ENCODE assay signal across 9 cellular contexts in the genomic region with DNA sequence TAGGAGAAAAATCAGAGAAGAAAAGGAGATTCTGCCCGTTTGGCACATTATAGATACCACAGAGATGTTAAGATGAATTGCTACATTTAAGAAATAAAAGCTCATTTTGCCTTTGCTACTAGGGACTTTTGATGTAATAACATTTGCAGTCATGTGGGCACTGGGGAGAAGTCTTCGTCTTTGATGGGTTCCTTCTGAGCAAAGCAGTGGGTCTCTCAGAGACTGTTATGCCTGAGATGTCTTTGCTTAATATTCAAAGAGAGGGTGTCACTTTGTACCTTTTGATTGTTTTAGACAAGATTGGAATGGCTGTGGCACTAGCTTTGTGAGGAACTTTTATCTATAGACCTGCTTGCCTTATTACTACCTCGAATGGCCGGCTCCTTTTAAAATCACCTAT. TPM values are rescaled to one million over a fixed set of nuclear protein-coding genes. Genes with fewer than 3 reads are reported as not detected.
DNase-seq lines count a peak whose midpoint lies in the region; ATAC-seq, FAIRE-seq and TF ChIP-seq lines count a peak whose summit lies in the region.
"Had no signal": no experiment of that assay in that cellular context is flagged by ENCODE, and none has a peak within 500 bp of the region (broad histone marks: within the 10 kb centered on the region; RNA-seq: fewer than 3 reads in every experiment).

No MANE protein-coding gene starts in this region.

- peaks cover 81% of the 10 kb centered on the region for H3K4me1 Mint-ChIP-seq in activated naive CD4-positive, alpha-beta T cell treated with anti-CD3 and anti-CD28 coated beads for 36 hours (ENCODE audit: low read depth)

- CTCF ChIA-PET in activated naive CD4-positive, alpha-beta T cell treated with anti-CD3 and anti-CD28 coated beads for 36 hours (lab: Charles Lee): interaction anchor here (0.6 to 4.6 kb wide), 11 partner anchors 9 to 150 kb away, joined by 3 to 22 read pairs (median 4); no protein-coding TSS in a partner anchor
- CTCF ChIA-PET in GM12878 (lab: Yijun Ruan, JAX): interaction anchor here (0.8 to 2.5 kb wide), 11 partner anchors 11 to 223 kb away, joined by 3 to 17 read pairs (median 4); partner anchors contain the start of genes NAIF1 and SLC25A25

- 38% methylated on average over 4 of the region's 4 CpGs for WGBS in GM12878 (ENCODE audit: insufficient coverage, insufficient replicate concordance, low lambda C conversion rate, missing lambda C conversion rate)
- 58 to 64% methylated on average over 4 of the region's 4 CpGs for WGBS in tibial nerve, 2 donors

- TF ChIP-seq EP300 in GM12878 (IDR thresholded peaks at IDR 0.05; ENCODE audit: borderline replicate concordance in 1 of 2, control insufficient read depth in 1 of 2, low read depth in 2 of 2, low read length in 2 of 2): no peak
- TF ChIP-seq EP300 in tibial nerve (IDR thresholded peaks at IDR 0.05): no peak

- H3K4me3 ChIP-seq in GM12878 (no peak overlapping the region), mucosa of stomach (ENCODE audit: low read length) (no peak overlapping the region), tibial nerve (no peak overlapping the region)

- H3K79me2 ChIP-seq in GM12878 (ENCODE audit: control insufficient read depth, insufficient read depth, low read length): peaks cover 32% of the 10 kb centered on the region

- peak overlapping the region; percentile 10; the same call in 1 of the 2 replicates for H3K27ac ChIP-seq in GM12878 (ENCODE audit: control insufficient read depth, insufficient read depth)
- H3K27ac ChIP-seq in tibial nerve: peak overlapping the region; percentile 47 to 99 (median 88)

- H3K4me1 ChIP-seq in GM12878 (ENCODE audit: control insufficient read depth, insufficient read depth, low read length) (peaks cover 25% of the 10 kb centered on the region), mucosa of stomach (ENCODE audit: control insufficient read depth, insufficient read depth, low read length) (peaks cover 48% of the 10 kb centered on the region), tibial nerve (peaks cover 0 to 81% (median 64%) of the 10 kb centered on the region in 4 donors)

- no peaks in the 10 kb centered on the region for H3K27me3 Mint-ChIP-seq in activated naive CD4-positive, alpha-beta T cell treated with anti-CD3 and anti-CD28 coated beads for 36 hours (ENCODE audit: low read depth)

- no peak for DNase-seq in activated naive CD4-positive, alpha-beta T cell treated with anti-CD3 and anti-CD28 coated beads for 36 hours
- no peak for DNase-seq in activated naive CD4-positive, alpha-beta T cell treated with anti-CD3 and anti-CD28 coated beads, Interleukin-2, amount 50 U/mL, for 16 hours
- DNase-seq in GM12878 (ENCODE audit: low read depth, low spot score): no peak
- no peak for DNase-seq in tibial nerve (ENCODE audit: low spot score in 2 of 2)
- no peak for DNase-seq in HT-29 (ENCODE audit: low spot score)
- DNase-seq in SW480 (ENCODE audit: low spot score): no peak
- DNase-seq: C1 segment of cervical spinal cord had no signal

- H3K36me3 ChIP-seq in GM12878 (ENCODE audit: control insufficient read depth in 2 of 2, insufficient read depth in 2 of 2, low read length in 1 of 2) (peaks cover 10% of the 10 kb centered on the region in 2 experiments; a peak in 3 of 4 replicates), mucosa of stomach (ENCODE audit: control insufficient read depth, insufficient read depth, low read length) (no peaks in the 10 kb centered on the region), tibial nerve (no peaks in the 10 kb centered on the region)

- in situ Hi-C loops in GM12878 (cut with MboI): no loop called here

- FAIRE-seq in GM12878 (lab: Jason Lieb, UNC): no peak

- no peak overlapping the region for H2AFZ ChIP-seq in GM12878 (ENCODE audit: control insufficient read depth, low read depth, low read length)

- peaks cover 2% of the 10 kb centered on the region for H3K36me3 Mint-ChIP-seq in activated naive CD4-positive, alpha-beta T cell treated with anti-CD3 and anti-CD28 coated beads for 36 hours (ENCODE audit: low read depth)

- no peak for TF ChIP-seq POLR2A in GM12878 (IDR thresholded peaks at IDR 0.05; ENCODE audit: low read depth, low read length)
- TF ChIP-seq POLR2A in tibial nerve (IDR thresholded peaks at IDR 0.05): no peak

- no peaks in the 10 kb centered on the region for H3K27me3 ChIP-seq in GM12878 (replicated peaks in 1 of 2; ENCODE audit: control insufficient read depth in 2 of 2, insufficient read depth in 2 of 2, low read length in 1 of 2)
- H3K27me3 ChIP-seq in mucosa of stomach (ENCODE audit: control insufficient read depth, insufficient read depth, low read length): no peaks in the 10 kb centered on the region
- H3K27me3 ChIP-seq in tibial nerve: no peaks in the 10 kb centered on the region

- H3K9me3 ChIP-seq in GM12878 (replicated peaks; ENCODE audit: control insufficient read depth, insufficient read depth, low read length): no peaks in the 10 kb centered on the region
- H3K9me3 ChIP-seq in mucosa of stomach (ENCODE audit: control insufficient read depth, low read length): no peaks in the 10 kb centered on the region
- H3K9me3 ChIP-seq in tibial nerve: no peaks in the 10 kb centered on the region

- SMC1A ChIA-PET in GM12878 (lab: Charles Lee; ENCODE audit: uncharacterized antibody, unreplicated experiment): interaction anchor here (0.6 to 3.5 kb wide), 6 partner anchors 12 to 138 kb away, joined by 3 to 21 read pairs (median 8); no protein-coding TSS in a partner anchor

- H3K9ac ChIP-seq in GM12878 (ENCODE audit: control insufficient read depth, insufficient read depth, low read length): no peak overlapping the region
- peak overlapping the region; percentile 37 for H3K9ac ChIP-seq in mucosa of stomach (ENCODE audit: low read length)

- peaks cover 3% of the 10 kb centered on the region; the same call in 1 of the 2 replicates for H4K20me1 ChIP-seq in GM12878 (ENCODE audit: control insufficient read depth, insufficient read depth)

- POLR2A ChIA-PET in GM12878 (lab: Charles Lee): interaction anchor here (0.9 to 2.7 kb wide), 7 partner anchors 13 to 183 kb away, joined by 3 to 12 read pairs (median 4); partner anchors contain the start of genes GOLGA2, NAIF1, SLC25A25 and SWI5

- intact Hi-C loops in activated naive CD4-positive, alpha-beta T cell treated with anti-CD3 and anti-CD28 coated beads for 36 hours (cut with micrococcal nuclease): loop anchor here (5.0 kb wide), 1 partner anchor 136 kb away; no protein-coding TSS in a partner anchor
- intact Hi-C loops in GM12878 (cut with micrococcal nuclease; ENCODE audit: unreplicated experiment): no loop called here

- RAD21 ChIA-PET in GM12878 (lab: Charles Lee; ENCODE audit: unreplicated experiment): interaction anchor here (0.8 to 1.3 kb wide), 4 partner anchors 14 to 58 kb away, joined by 3 read pairs; partner anchors contain the start of gene SLC25A25

- no peaks in the 10 kb centered on the region for H3K9me3 Mint-ChIP-seq in activated naive CD4-positive, alpha-beta T cell treated with anti-CD3 and anti-CD28 coated beads for 36 hours

- BruUV-seq in GM12878 (replicated peaks; lab: Mats Ljungman, UMichigan): no TSS peak

- no peak for TF ChIP-seq RAD21 in GM12878 (IDR thresholded peaks at IDR 0.05; ENCODE audit: insufficient read depth, low read depth, low read length)

- H3K27ac Mint-ChIP-seq in activated naive CD4-positive, alpha-beta T cell treated with anti-CD3 and anti-CD28 coated beads for 36 hours: peak overlapping the region; percentile 95

- no peak overlapping the region for H3K4me3 Mint-ChIP-seq in activated naive CD4-positive, alpha-beta T cell treated with anti-CD3 and anti-CD28 coated beads for 36 hours

- H3K4me2 ChIP-seq in GM12878 (ENCODE audit: control insufficient read depth, insufficient read depth): no peak overlapping the region

- TF ChIP-seq CTCF in GM12878 (IDR thresholded peaks at IDR 0.05 in 2 of 3, conservative IDR thresholded peaks at IDR 0.05 in 1 of 3; ENCODE audit: control insufficient read depth in 2 of 3, extremely low read depth in 1 of 3, insufficient read depth in 1 of 3, low read depth in 3 of 3, low read length in 3 of 3) (no peak), tibial nerve (IDR thresholded peaks at IDR 0.05) (no peak)

- ATAC-seq in GM12878 (no peak), GM19397 (IDR thresholded peaks at IDR 0.05; ENCODE audit: unreplicated experiment) (no peak)

RNA-seq across cellular contexts. Expression of gene SLC25A25, which starts 25.0 kb away (rescaled TPM):
- 10 to 100 TPM; 12.0 to 12.7 TPM for total RNA-seq in activated naive CD4-positive, alpha-beta T cell treated with anti-CD3 and anti-CD28 coated beads for 36 hours
- total RNA-seq in GM12878 (2013; cell fraction: nucleolus; rRNA removed): 21.3 and 21.7 TPM in 2 replicates
- total RNA-seq in GM12878 (2014; rRNA removed) (17.1 and 17.5 TPM in 2 replicates), GM12878 (2014; rRNA removed; fragmentation: Illumina TruSeq; extraction: Trizol) (10.1 and 10.2 TPM in 2 replicates), GM12878 (2021) (14.3 and 15.7 TPM in 2 replicates), tibial nerve (10 to 100 TPM; 23.4 to 29.7 (median 27.2) TPM)
- 3.3 TPM for polyA plus RNA-seq in GM12878 (2011; ENCODE audit: low read depth)
- polyA plus RNA-seq in GM12878 (2011; rRNA removed) (5.9 and 8.2 TPM in 2 replicates), GM12878 (2014; fragmentation: Illumina TruSeq; extraction: Trizol) (3.2 and 6.6 TPM in 2 replicates), GM12878 (2014; fragmentation: Nextera tagmentation; extraction: Ambion mirVana) (under 1 TPM in 1 of 2 experiments, not detected in 1; 0.04 TPM), GM12878 (2014; rRNA removed) (12.4 and 13.4 TPM in 2 replicates), GM12878 (2016; fragmentation: Nextera tagmentation; extraction: Ambion mirVana) (10 to 100 TPM; 12.4 to 13.6 TPM)
- polyA plus RNA-seq in GM12878 (2011; cell fraction: cytosol; rRNA removed): 6.2 and 8.2 TPM in 2 replicates
- polyA plus RNA-seq in GM12878 (2011; cell fraction: nucleus; rRNA removed): 10.2 and 14.8 TPM in 2 replicates
- polyA plus RNA-seq in GM12878 (2012): 7.6 and 8.5 TPM in 2 replicates
- polyA minus RNA-seq in GM12878 (2011; rRNA and poly(A)+ RNA removed): 5.6 and 9.7 TPM in 2 replicates
- 3.7 and 5.5 TPM in 2 replicates for polyA minus RNA-seq in GM12878 (2011; cell fraction: cytosol; rRNA and poly(A)+ RNA removed)
- polyA minus RNA-seq in GM12878 (2011; cell fraction: nucleus; rRNA and poly(A)+ RNA removed): 3.9 and 5.6 TPM in 2 replicates
- 88.1 and 94.8 TPM in 2 replicates for total RNA-seq in HT-29 (2014; rRNA removed; shearing (Covaris generic))

RNA-seq across cellular contexts. Expression of gene NAIF1, which starts 25.9 kb away (rescaled TPM):
- 10 to 100 TPM; 12.3 to 12.8 TPM for total RNA-seq in activated naive CD4-positive, alpha-beta T cell treated with anti-CD3 and anti-CD28 coated beads for 36 hours
- total RNA-seq in GM12878 (2013; cell fraction: nucleolus; rRNA removed): 8.3 and 10.0 TPM in 2 replicates
- total RNA-seq in GM12878 (2014; rRNA removed): 10.7 and 14.2 TPM in 2 replicates
- total RNA-seq in GM12878 (2014; rRNA removed; fragmentation: Illumina TruSeq; extraction: Trizol): 6.3 and 6.4 TPM in 2 replicates
- total RNA-seq in GM12878 (2021): 8.6 and 10.3 TPM in 2 replicates
- polyA plus RNA-seq in GM12878 (2011; ENCODE audit: low read depth): 4.5 TPM
- polyA plus RNA-seq in GM12878 (2011; rRNA removed): 6.1 and 9.4 TPM in 2 replicates
- polyA plus RNA-seq in GM12878 (2011; cell fraction: cytosol; rRNA removed): 12.1 and 15.0 TPM in 2 replicates
- polyA plus RNA-seq in GM12878 (2011; cell fraction: nucleus; rRNA removed): 5.9 and 7.8 TPM in 2 replicates
- 8.4 and 9.3 TPM in 2 replicates for polyA plus RNA-seq in GM12878 (2012)
- polyA plus RNA-seq in GM12878 (2014; fragmentation: Illumina TruSeq; extraction: Trizol): 5.2 and 6.2 TPM in 2 replicates
- 1 to 10 TPM; 2.4 to 5.2 TPM for polyA plus RNA-seq in GM12878 (2014; fragmentation: Nextera tagmentation; extraction: Ambion mirVana)
- polyA plus RNA-seq in GM12878 (2014; rRNA removed): 8.5 and 9.3 TPM in 2 replicates
- polyA plus RNA-seq in GM12878 (2016; fragmentation: Nextera tagmentation; extraction: Ambion mirVana): 1 to 10 TPM; 5.0 to 7.9 TPM
- polyA minus RNA-seq in GM12878 (2011; rRNA and poly(A)+ RNA removed): 11.7 and 16.2 TPM in 2 replicates
- 6.7 and 10.7 TPM in 2 replicates for polyA minus RNA-seq in GM12878 (2011; cell fraction: cytosol; rRNA and poly(A)+ RNA removed)
- 1.8 and 5.3 TPM in 2 replicates for polyA minus RNA-seq in GM12878 (2011; cell fraction: nucleus; rRNA and poly(A)+ RNA removed)
- total RNA-seq in tibial nerve: 10 to 100 TPM in 1 of 4 donors, 1 to 10 TPM in 3; 5.4 to 11.2 (median 8.1) TPM
- 17.3 and 17.9 TPM in 2 replicates for total RNA-seq in HT-29 (2014; rRNA removed; shearing (Covaris generic))

RNA-seq across cellular contexts. Expression of gene PTGES2, which starts 34.5 kb away (rescaled TPM):
- 10 to 100 TPM; 47.6 to 48.4 TPM for total RNA-seq in activated naive CD4-positive, alpha-beta T cell treated with anti-CD3 and anti-CD28 coated beads for 36 hours
- 116 TPM in 2 replicates for total RNA-seq in GM12878 (2013; cell fraction: nucleolus; rRNA removed)
- total RNA-seq in GM12878 (2014; rRNA removed) (127 and 141 TPM in 2 replicates), GM12878 (2014; rRNA removed; fragmentation: Illumina TruSeq; extraction: Trizol) (45.8 and 57.9 TPM in 2 replicates), GM12878 (2021) (99.5 and 106 TPM in 2 replicates), tibial nerve (100 to 1,000 TPM in 1 of 4 donors, 10 to 100 TPM in 3; 68.9 to 180 (median 74.7) TPM)
- polyA plus RNA-seq in GM12878 (2011; ENCODE audit: low read depth): 19.0 TPM
- polyA plus RNA-seq in GM12878 (2011; rRNA removed) (54.8 and 98.8 TPM in 2 replicates), GM12878 (2014; fragmentation: Illumina TruSeq; extraction: Trizol) (34.3 and 59.9 TPM in 2 replicates), GM12878 (2014; fragmentation: Nextera tagmentation; extraction: Ambion mirVana) (1 to 10 TPM; 2.1 to 7.0 TPM), GM12878 (2014; rRNA removed) (107 and 125 TPM in 2 replicates), GM12878 (2016; fragmentation: Nextera tagmentation; extraction: Ambion mirVana) (100 to 1,000 TPM; 114 to 131 TPM)
- 104 and 167 TPM in 2 replicates for polyA plus RNA-seq in GM12878 (2011; cell fraction: cytosol; rRNA removed)
- 214 and 242 TPM in 2 replicates for polyA plus RNA-seq in GM12878 (2011; cell fraction: nucleus; rRNA removed)
- polyA plus RNA-seq in GM12878 (2012): 37.4 and 47.3 TPM in 2 replicates
- polyA minus RNA-seq in GM12878 (2011; rRNA and poly(A)+ RNA removed): 67.9 and 113 TPM in 2 replicates
- 32.5 and 41.4 TPM in 2 replicates for polyA minus RNA-seq in GM12878 (2011; cell fraction: cytosol; rRNA and poly(A)+ RNA removed)
- 42.6 and 74.1 TPM in 2 replicates for polyA minus RNA-seq in GM12878 (2011; cell fraction: nucleus; rRNA and poly(A)+ RNA removed)
- total RNA-seq in HT-29 (2014; rRNA removed; shearing (Covaris generic)): 365 and 392 TPM in 2 replicates

RNA-seq across cellular contexts. Expression of gene LCN2, which starts 56.2 kb away (rescaled TPM):
- not detected for total RNA-seq in activated naive CD4-positive, alpha-beta T cell treated with anti-CD3 and anti-CD28 coated beads for 36 hours
- total RNA-seq in GM12878 (2013; cell fraction: nucleolus; rRNA removed): not detected in 2 replicates
- total RNA-seq in GM12878 (2014; rRNA removed) (not detected in 2 replicates), GM12878 (2014; rRNA removed; fragmentation: Illumina TruSeq; extraction: Trizol) (not detected in 2 replicates), GM12878 (2021) (not detected in 2 replicates), tibial nerve (not detected)
- polyA plus RNA-seq in GM12878 (2011; ENCODE audit: low read depth): not detected
- polyA plus RNA-seq in GM12878 (2011; rRNA removed) (not detected in 2 replicates), GM12878 (2014; fragmentation: Illumina TruSeq; extraction: Trizol) (not detected in 2 replicates), GM12878 (2014; fragmentation: Nextera tagmentation; extraction: Ambion mirVana) (not detected), GM12878 (2014; rRNA removed) (not detected in 2 replicates), GM12878 (2016; fragmentation: Nextera tagmentation; extraction: Ambion mirVana) (not detected)
- polyA plus RNA-seq in GM12878 (2011; cell fraction: cytosol; rRNA removed): not detected in 2 replicates
- not detected in 2 replicates for polyA plus RNA-seq in GM12878 (2011; cell fraction: nucleus; rRNA removed)
- not detected in 2 replicates for polyA plus RNA-seq in GM12878 (2012)
- not detected in 2 replicates for polyA minus RNA-seq in GM12878 (2011; rRNA and poly(A)+ RNA removed)
- polyA minus RNA-seq in GM12878 (2011; cell fraction: cytosol; rRNA and poly(A)+ RNA removed): not detected in 2 replicates
- polyA minus RNA-seq in GM12878 (2011; cell fraction: nucleus; rRNA and poly(A)+ RNA removed): not detected in 2 replicates
- 221 and 241 TPM in 2 replicates for total RNA-seq in HT-29 (2014; rRNA removed; shearing (Covaris generic))
